1 cellular context compared by ENCODE assay signal in the genomic region with DNA sequence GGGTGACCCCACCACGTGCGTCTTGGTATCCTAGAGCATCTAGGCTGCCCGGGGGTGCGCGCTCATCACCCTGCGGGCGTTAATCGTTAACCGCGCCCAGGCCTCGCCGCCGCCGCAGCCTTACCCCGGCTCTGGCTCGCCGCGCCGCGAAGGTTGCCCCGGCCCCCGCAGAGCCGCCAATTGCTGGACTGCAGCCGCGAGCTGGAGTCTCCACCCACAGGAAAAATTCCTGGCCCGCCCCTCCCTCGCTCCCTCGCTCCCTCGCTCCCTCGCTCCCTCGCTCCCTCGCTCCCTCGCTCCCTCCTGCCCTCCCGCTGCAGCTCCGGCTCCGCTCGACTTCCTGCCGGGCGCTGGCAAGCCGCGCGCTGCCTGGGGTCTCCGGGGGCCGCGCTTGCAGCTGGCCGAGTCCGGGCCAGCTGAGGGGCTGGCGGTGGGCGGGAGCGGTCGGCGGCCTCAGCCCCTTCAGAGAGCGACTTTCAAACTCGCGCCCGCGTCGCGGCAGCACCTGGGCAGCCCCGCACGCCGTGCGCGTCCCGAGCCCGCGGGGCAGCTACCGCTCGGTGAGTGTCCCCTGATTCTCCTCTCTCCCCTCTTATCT.
TF ChIP-seq lines count a peak whose summit lies in the region.

A gene (plus strand): TSS at position 280 of the 598 bp plus-strand sequence. CDS start 23,208 bp downstream, outside the sequence.

TF ChIP-seq in HepG2, 621 proteins besides CTCF, POLR2A, EP300 and RAD21 (continued from another document and continues in another):
- TF ChIP-seq MYC (CRISPR knock-in tag; IDR thresholded peaks at IDR 0.05; ENCODE audit: borderline replicate concordance) (peak; percentile 70), KLF15 (CRISPR knock-in tag; IDR thresholded peaks at IDR 0.05; ENCODE audit: borderline replicate concordance) (peak; percentile 10; the same call in 1 of the 2 replicates), ZNF143 (CRISPR knock-in tag; IDR thresholded peaks at IDR 0.05) (no peak), NONO (IDR thresholded peaks at IDR 0.05) (no peak), NONO (CRISPR knock-in tag; conservative IDR thresholded peaks at IDR 0.05) (peak; percentile 59; the same call in 1 of the 2 replicates), NR2F1 (CRISPR knock-in tag; IDR thresholded peaks at IDR 0.05) (no peak), HOXA9 (CRISPR knock-in tag; IDR thresholded peaks at IDR 0.05; ENCODE audit: borderline replicate concordance) (peak; percentile 13; the same call in 1 of the 2 replicates), NCOR1 (IDR thresholded peaks at IDR 0.05; ENCODE audit: borderline replicate concordance, low read length) (no peak), CHD2 (IDR thresholded peaks at IDR 0.05; ENCODE audit: low read depth, low read length) (no peak), ZNF550 (CRISPR knock-in tag; IDR thresholded peaks at IDR 0.05; ENCODE audit: borderline replicate concordance) (no peak), HHEX (CRISPR knock-in tag; IDR thresholded peaks at IDR 0.05) (no peak), GZF1 (CRISPR knock-in tag; IDR thresholded peaks at IDR 0.05) (no peak), KLF16 (CRISPR knock-in tag; IDR thresholded peaks at IDR 0.05) (0 out of 4 replicates have a peak, but pooled peaks of 1 of the 2 experiments have one; percentile 36), NFKBIZ (CRISPR knock-in tag; IDR thresholded peaks at IDR 0.05) (no peak), ZNF441 (CRISPR knock-in tag; IDR thresholded peaks at IDR 0.05; ENCODE audit: borderline replicate concordance) (no peak), SIX4 (CRISPR knock-in tag; IDR thresholded peaks at IDR 0.05) (no peak), SAFB2 (CRISPR knock-in tag; IDR thresholded peaks at IDR 0.05; ENCODE audit: borderline replicate concordance, low read depth) (peak; percentile 75; the same call in 1 of the 2 replicates), SIN3A (IDR thresholded peaks at IDR 0.05; ENCODE audit: borderline replicate concordance, low read depth, low read length) (no peak), ZBTB21 (CRISPR knock-in tag; IDR thresholded peaks at IDR 0.05) (no peak), ZNF841 (CRISPR knock-in tag; IDR thresholded peaks at IDR 0.05; ENCODE audit: borderline replicate concordance) (no peak), THYN1 (CRISPR knock-in tag; IDR thresholded peaks at IDR 0.05; ENCODE audit: borderline replicate concordance, low read depth) (no peak), MTA1 (CRISPR knock-in tag; IDR thresholded peaks at IDR 0.05; ENCODE audit: borderline replicate concordance) (0 out of 2 replicates have a peak, but pooled peaks have one; percentile 58), ZNF570 (CRISPR knock-in tag; IDR thresholded peaks at IDR 0.05; ENCODE audit: borderline replicate concordance) (no peak), GFI1 (CRISPR knock-in tag; IDR thresholded peaks at IDR 0.05; ENCODE audit: borderline replicate concordance) (peak; percentile 73; the same call in 1 of the 2 replicates), ZNF30 (CRISPR knock-in tag; IDR thresholded peaks at IDR 0.05) (0 out of 2 replicates have a peak, but pooled peaks have one; percentile 21), ZNF746 (CRISPR knock-in tag; IDR thresholded peaks at IDR 0.05) (peak; percentile 99), NFYB (CRISPR knock-in tag; IDR thresholded peaks at IDR 0.05) (no peak)
- TF ChIP-seq, protein P1, sequence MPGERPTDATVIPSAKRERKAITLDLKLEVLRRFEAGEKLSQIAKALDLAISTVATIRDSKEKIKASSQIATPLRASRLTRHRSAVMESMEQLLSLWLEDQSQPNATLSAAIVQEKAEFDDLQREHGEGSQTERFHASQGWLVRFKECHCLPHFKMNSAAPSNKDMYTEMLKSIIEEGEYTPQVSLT (CRISPR knock-in tag; IDR thresholded peaks at IDR 0.05; ENCODE audit: borderline replicate concordance, low read depth): no peak
- TF ChIP-seq, protein P2, sequence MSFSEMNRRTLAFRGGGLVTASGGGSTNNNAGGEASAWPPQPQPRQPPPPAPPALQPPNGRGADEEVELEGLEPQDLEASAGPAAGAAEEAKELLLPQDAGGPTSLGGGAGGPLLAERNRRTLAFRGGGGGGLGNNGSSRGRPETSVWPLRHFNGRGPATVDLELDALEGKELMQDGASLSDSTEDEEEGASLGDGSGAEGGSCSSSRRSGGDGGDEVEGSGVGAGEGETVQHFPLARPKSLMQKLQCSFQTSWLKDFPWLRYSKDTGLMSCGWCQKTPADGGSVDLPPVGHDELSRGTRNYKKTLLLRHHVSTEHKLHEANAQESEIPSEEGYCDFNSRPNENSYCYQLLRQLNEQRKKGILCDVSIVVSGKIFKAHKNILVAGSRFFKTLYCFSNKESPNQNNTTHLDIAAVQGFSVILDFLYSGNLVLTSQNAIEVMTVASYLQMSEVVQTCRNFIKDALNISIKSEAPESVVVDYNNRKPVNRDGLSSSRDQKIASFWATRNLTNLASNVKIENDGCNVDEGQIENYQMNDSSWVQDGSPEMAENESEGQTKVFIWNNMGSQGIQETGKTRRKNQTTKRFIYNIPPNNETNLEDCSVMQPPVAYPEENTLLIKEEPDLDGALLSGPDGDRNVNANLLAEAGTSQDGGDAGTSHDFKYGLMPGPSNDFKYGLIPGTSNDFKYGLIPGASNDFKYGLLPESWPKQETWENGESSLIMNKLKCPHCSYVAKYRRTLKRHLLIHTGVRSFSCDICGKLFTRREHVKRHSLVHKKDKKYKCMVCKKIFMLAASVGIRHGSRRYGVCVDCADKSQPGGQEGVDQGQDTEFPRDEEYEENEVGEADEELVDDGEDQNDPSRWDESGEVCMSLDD (CRISPR knock-in tag; IDR thresholded peaks at IDR 0.05; ENCODE audit: borderline replicate concordance): peak; percentile 39; the same call in 1 of the 2 replicates
- TF ChIP-seq, protein P3, sequence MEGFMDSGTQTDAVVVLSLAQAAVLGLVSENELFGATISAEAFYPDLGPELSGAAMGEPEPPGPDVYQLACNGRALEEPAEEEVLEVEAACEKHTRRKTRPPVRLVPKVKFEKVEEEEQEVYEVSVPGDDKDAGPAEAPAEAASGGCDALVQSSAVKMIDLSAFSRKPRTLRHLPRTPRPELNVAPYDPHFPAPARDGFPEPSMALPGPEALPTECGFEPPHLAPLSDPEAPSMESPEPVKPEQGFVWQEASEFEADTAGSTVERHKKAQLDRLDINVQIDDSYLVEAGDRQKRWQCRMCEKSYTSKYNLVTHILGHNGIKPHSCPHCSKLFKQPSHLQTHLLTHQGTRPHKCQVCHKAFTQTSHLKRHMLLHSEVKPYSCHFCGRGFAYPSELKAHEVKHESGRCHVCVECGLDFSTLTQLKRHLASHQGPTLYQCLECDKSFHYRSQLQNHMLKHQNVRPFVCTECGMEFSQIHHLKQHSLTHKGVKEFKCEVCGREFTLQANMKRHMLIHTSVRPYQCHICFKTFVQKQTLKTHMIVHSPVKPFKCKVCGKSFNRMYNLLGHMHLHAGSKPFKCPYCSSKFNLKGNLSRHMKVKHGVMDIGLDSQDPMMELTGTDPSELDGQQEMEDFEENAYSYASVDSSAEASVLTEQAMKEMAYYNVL (CRISPR knock-in tag; IDR thresholded peaks at IDR 0.05; ENCODE audit: borderline replicate concordance): peak; percentile 99
- TF ChIP-seq, protein P4, sequence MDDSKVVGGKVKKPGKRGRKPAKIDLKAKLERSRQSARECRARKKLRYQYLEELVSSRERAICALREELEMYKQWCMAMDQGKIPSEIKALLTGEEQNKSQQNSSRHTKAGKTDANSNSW (CRISPR knock-in tag; IDR thresholded peaks at IDR 0.05; ENCODE audit: borderline replicate concordance): no peak
- TF ChIP-seq, protein P5, sequence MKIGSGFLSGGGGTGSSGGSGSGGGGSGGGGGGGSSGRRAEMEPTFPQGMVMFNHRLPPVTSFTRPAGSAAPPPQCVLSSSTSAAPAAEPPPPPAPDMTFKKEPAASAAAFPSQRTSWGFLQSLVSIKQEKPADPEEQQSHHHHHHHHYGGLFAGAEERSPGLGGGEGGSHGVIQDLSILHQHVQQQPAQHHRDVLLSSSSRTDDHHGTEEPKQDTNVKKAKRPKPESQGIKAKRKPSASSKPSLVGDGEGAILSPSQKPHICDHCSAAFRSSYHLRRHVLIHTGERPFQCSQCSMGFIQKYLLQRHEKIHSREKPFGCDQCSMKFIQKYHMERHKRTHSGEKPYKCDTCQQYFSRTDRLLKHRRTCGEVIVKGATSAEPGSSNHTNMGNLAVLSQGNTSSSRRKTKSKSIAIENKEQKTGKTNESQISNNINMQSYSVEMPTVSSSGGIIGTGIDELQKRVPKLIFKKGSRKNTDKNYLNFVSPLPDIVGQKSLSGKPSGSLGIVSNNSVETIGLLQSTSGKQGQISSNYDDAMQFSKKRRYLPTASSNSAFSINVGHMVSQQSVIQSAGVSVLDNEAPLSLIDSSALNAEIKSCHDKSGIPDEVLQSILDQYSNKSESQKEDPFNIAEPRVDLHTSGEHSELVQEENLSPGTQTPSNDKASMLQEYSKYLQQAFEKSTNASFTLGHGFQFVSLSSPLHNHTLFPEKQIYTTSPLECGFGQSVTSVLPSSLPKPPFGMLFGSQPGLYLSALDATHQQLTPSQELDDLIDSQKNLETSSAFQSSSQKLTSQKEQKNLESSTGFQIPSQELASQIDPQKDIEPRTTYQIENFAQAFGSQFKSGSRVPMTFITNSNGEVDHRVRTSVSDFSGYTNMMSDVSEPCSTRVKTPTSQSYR (CRISPR knock-in tag; IDR thresholded peaks at IDR 0.05; ENCODE audit: borderline replicate concordance): no peak
- TF ChIP-seq, protein P6, sequence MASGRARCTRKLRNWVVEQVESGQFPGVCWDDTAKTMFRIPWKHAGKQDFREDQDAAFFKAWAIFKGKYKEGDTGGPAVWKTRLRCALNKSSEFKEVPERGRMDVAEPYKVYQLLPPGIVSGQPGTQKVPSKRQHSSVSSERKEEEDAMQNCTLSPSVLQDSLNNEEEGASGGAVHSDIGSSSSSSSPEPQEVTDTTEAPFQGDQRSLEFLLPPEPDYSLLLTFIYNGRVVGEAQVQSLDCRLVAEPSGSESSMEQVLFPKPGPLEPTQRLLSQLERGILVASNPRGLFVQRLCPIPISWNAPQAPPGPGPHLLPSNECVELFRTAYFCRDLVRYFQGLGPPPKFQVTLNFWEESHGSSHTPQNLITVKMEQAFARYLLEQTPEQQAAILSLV (CRISPR knock-in tag; IDR thresholded peaks at IDR 0.05; ENCODE audit: borderline replicate concordance): 0 out of 2 replicates have a peak, but pooled peaks have one; percentile 40
- TF ChIP-seq, protein P7, sequence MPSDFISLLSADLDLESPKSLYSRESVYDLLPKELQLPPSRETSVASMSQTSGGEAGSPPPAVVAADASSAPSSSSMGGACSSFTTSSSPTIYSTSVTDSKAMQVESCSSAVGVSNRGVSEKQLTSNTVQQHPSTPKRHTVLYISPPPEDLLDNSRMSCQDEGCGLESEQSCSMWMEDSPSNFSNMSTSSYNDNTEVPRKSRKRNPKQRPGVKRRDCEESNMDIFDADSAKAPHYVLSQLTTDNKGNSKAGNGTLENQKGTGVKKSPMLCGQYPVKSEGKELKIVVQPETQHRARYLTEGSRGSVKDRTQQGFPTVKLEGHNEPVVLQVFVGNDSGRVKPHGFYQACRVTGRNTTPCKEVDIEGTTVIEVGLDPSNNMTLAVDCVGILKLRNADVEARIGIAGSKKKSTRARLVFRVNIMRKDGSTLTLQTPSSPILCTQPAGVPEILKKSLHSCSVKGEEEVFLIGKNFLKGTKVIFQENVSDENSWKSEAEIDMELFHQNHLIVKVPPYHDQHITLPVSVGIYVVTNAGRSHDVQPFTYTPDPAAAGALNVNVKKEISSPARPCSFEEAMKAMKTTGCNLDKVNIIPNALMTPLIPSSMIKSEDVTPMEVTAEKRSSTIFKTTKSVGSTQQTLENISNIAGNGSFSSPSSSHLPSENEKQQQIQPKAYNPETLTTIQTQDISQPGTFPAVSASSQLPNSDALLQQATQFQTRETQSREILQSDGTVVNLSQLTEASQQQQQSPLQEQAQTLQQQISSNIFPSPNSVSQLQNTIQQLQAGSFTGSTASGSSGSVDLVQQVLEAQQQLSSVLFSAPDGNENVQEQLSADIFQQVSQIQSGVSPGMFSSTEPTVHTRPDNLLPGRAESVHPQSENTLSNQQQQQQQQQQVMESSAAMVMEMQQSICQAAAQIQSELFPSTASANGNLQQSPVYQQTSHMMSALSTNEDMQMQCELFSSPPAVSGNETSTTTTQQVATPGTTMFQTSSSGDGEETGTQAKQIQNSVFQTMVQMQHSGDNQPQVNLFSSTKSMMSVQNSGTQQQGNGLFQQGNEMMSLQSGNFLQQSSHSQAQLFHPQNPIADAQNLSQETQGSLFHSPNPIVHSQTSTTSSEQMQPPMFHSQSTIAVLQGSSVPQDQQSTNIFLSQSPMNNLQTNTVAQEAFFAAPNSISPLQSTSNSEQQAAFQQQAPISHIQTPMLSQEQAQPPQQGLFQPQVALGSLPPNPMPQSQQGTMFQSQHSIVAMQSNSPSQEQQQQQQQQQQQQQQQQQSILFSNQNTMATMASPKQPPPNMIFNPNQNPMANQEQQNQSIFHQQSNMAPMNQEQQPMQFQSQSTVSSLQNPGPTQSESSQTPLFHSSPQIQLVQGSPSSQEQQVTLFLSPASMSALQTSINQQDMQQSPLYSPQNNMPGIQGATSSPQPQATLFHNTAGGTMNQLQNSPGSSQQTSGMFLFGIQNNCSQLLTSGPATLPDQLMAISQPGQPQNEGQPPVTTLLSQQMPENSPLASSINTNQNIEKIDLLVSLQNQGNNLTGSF (CRISPR knock-in tag; IDR thresholded peaks at IDR 0.05): no peak
- TF ChIP-seq, protein P8, sequence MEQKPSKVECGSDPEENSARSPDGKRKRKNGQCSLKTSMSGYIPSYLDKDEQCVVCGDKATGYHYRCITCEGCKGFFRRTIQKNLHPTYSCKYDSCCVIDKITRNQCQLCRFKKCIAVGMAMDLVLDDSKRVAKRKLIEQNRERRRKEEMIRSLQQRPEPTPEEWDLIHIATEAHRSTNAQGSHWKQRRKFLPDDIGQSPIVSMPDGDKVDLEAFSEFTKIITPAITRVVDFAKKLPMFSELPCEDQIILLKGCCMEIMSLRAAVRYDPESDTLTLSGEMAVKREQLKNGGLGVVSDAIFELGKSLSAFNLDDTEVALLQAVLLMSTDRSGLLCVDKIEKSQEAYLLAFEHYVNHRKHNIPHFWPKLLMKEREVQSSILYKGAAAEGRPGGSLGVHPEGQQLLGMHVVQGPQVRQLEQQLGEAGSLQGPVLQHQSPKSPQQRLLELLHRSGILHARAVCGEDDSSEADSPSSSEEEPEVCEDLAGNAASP (CRISPR knock-in tag; IDR thresholded peaks at IDR 0.05; ENCODE audit: borderline replicate concordance): peak; percentile 29; the same call in 1 of the 2 replicates
- TF ChIP-seq, protein P9, sequence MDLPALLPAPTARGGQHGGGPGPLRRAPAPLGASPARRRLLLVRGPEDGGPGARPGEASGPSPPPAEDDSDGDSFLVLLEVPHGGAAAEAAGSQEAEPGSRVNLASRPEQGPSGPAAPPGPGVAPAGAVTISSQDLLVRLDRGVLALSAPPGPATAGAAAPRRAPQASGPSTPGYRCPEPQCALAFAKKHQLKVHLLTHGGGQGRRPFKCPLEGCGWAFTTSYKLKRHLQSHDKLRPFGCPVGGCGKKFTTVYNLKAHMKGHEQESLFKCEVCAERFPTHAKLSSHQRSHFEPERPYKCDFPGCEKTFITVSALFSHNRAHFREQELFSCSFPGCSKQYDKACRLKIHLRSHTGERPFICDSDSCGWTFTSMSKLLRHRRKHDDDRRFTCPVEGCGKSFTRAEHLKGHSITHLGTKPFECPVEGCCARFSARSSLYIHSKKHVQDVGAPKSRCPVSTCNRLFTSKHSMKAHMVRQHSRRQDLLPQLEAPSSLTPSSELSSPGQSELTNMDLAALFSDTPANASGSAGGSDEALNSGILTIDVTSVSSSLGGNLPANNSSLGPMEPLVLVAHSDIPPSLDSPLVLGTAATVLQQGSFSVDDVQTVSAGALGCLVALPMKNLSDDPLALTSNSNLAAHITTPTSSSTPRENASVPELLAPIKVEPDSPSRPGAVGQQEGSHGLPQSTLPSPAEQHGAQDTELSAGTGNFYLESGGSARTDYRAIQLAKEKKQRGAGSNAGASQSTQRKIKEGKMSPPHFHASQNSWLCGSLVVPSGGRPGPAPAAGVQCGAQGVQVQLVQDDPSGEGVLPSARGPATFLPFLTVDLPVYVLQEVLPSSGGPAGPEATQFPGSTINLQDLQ (CRISPR knock-in tag; IDR thresholded peaks at IDR 0.05): no peak
